ENCODE assay signal across 28 cellular contexts in genomic region chr7:157863906-157864810, GRCh38.
"Had no signal": no experiment of that assay in that cellular context is flagged by ENCODE, and none has a peak within 500 bp of the region (broad histone marks: within the 10 kb centered on the region; RNA-seq: fewer than 3 reads in every experiment).

No MANE protein-coding gene starts in this region.

- H3K4me1 Mint-ChIP-seq: stimulated activated effector memory CD8-positive, alpha-beta T cell treated with anti-CD3 and anti-CD28 coated beads, Interleukin-12 subunit alpha, Interleukin-12 subunit beta, amount 100 ng/mL, for 72 hours had no signal

- H3K27ac Mint-ChIP-seq: activated CD8-positive, alpha-beta T cell treated with anti-CD3 and anti-CD28 coated beads for 36 hours; activated naive CD8-positive, alpha-beta T cell; activated T-helper 2 cell treated with anti-CD3 and anti-CD28 coated beads, Interferon-gamma antibody, Interleukin-2, Interleukin-4, amounts not matched to agents 10 μg/mL and 5 μg/mL and 100 μg/mL, durations not matched to agents 14 hours and 24 hours and 36 hours; natural killer cell treated with Interleukin-12 subunit alpha and Interleukin-12 subunit beta and Interleukin-15 and Interleukin-18, amount 100 ng/mL, for 72 hours; progenitor cell of endocrine pancreas; stimulated activated effector memory CD8-positive, alpha-beta T cell treated with anti-CD3 and anti-CD28 coated beads, Interleukin-12 subunit alpha, Interleukin-12 subunit beta, amount 100 ng/mL, for 72 hours; stimulated activated naive CD8-positive, alpha-beta T cell treated with anti-CD3 and anti-CD28 coated beads, Interleukin-15, Interleukin-2, amounts not matched to agents 100 ng/mL and 50 ng/mL, for 24 hours had no signal

- H3K36me3 ChIP-seq: adrenal gland, ovary, right lobe of liver, thoracic aorta, uterus, WERI-Rb-1 had no signal

- DNase-seq: activated CD4-positive, alpha-beta T cell treated with anti-CD3 and anti-CD28 coated beads, Interleukin-2, amount 50 U/mL, for 1 hour; activated CD8-positive, alpha-beta T cell treated with anti-CD3 and anti-CD28 coated beads for 36 hours; activated T-cell treated with anti-CD3 and anti-CD28 coated beads, Interleukin-2, amount 50 U/mL, for 48 hours; adrenal gland; body of pancreas; cerebellar nuclear complex; effector memory CD4-positive, alpha-beta T cell; left cardiac atrium; left ventricle myocardium superior; mucosa of descending colon; ovary; right lobe of liver; stimulated activated CD4-positive, alpha-beta T cell treated with anti-CD3 and anti-CD28 coated beads, Interleukin-4, amount 100 ng/mL, for 24 hours; trophoblast cell; uterus; WERI-Rb-1 had no signal

- H3K4me3 Mint-ChIP-seq: activated CD8-positive, alpha-beta T cell treated with anti-CD3 and anti-CD28 coated beads for 36 hours; activated naive CD8-positive, alpha-beta T cell; natural killer cell treated with Interleukin-12 subunit alpha and Interleukin-12 subunit beta and Interleukin-15 and Interleukin-18, amount 100 ng/mL, for 72 hours; stimulated activated effector memory CD8-positive, alpha-beta T cell treated with anti-CD3 and anti-CD28 coated beads, Interleukin-12 subunit alpha, Interleukin-12 subunit beta, amount 100 ng/mL, for 72 hours; stimulated activated naive CD8-positive, alpha-beta T cell treated with anti-CD3 and anti-CD28 coated beads, Interleukin-15, Interleukin-2, amounts not matched to agents 100 ng/mL and 50 ng/mL, for 24 hours had no signal

- H3K9me3 ChIP-seq: adrenal gland, body of pancreas, neutrophil, ovary, right lobe of liver, thoracic aorta, uterus had no signal

- H3K4me3 ChIP-seq: adrenal gland, body of pancreas, coronary artery, dorsolateral prefrontal cortex, mucosa of descending colon, ovary, right lobe of liver, skin epidermis, thoracic aorta, uterus had no signal

- H3K4me1 ChIP-seq: adrenal gland, body of pancreas, right lobe of liver, uterus had no signal

- H3K27me3 Mint-ChIP-seq: activated CD8-positive, alpha-beta T cell treated with anti-CD3 and anti-CD28 coated beads for 36 hours; activated naive CD8-positive, alpha-beta T cell; natural killer cell treated with Interleukin-12 subunit alpha and Interleukin-12 subunit beta and Interleukin-15 and Interleukin-18, amount 100 ng/mL, for 72 hours; stimulated activated naive CD8-positive, alpha-beta T cell treated with anti-CD3 and anti-CD28 coated beads, Interleukin-15, Interleukin-2, amounts not matched to agents 100 ng/mL and 50 ng/mL, for 24 hours had no signal

- ATAC-seq: activated CD4-positive, CD25-positive, alpha-beta regulatory T cell treated with anti-CD3 and anti-CD28 coated beads, Interleukin-2, amount 50 U/mL, for 24 hours; activated CD8-positive, alpha-beta T cell treated with anti-CD3 and anti-CD28 coated beads for 36 hours; body of pancreas; left cardiac atrium; left ventricle myocardium superior; mucosa of descending colon; right lobe of liver; stimulated activated effector memory CD8-positive, alpha-beta T cell treated with anti-CD3 and anti-CD28 coated beads, Interleukin-12 subunit alpha, Interleukin-12 subunit beta, amount 100 ng/mL, for 72 hours had no signal

- H3K36me3 Mint-ChIP-seq: activated naive CD8-positive, alpha-beta T cell; natural killer cell treated with Interleukin-12 subunit alpha and Interleukin-12 subunit beta and Interleukin-15 and Interleukin-18, amount 100 ng/mL, for 72 hours; stimulated activated effector memory CD8-positive, alpha-beta T cell treated with anti-CD3 and anti-CD28 coated beads, Interleukin-12 subunit alpha, Interleukin-12 subunit beta, amount 100 ng/mL, for 72 hours had no signal

- H3K27me3 ChIP-seq: adrenal gland, body of pancreas, dorsolateral prefrontal cortex, neutrophil, ovary, right lobe of liver, uterus had no signal

- H3K9me3 Mint-ChIP-seq: activated CD8-positive, alpha-beta T cell treated with anti-CD3 and anti-CD28 coated beads for 36 hours; activated T-helper 2 cell treated with anti-CD3 and anti-CD28 coated beads, Interferon-gamma antibody, Interleukin-2, Interleukin-4, amounts not matched to agents 10 μg/mL and 5 μg/mL and 100 μg/mL, durations not matched to agents 14 hours and 24 hours and 36 hours; natural killer cell treated with Interleukin-12 subunit alpha and Interleukin-12 subunit beta and Interleukin-15 and Interleukin-18, amount 100 ng/mL, for 72 hours; stimulated activated effector memory CD8-positive, alpha-beta T cell treated with anti-CD3 and anti-CD28 coated beads, Interleukin-12 subunit alpha, Interleukin-12 subunit beta, amount 100 ng/mL, for 72 hours; stimulated activated naive CD8-positive, alpha-beta T cell treated with anti-CD3 and anti-CD28 coated beads, Interleukin-15, Interleukin-2, amounts not matched to agents 100 ng/mL and 50 ng/mL, for 24 hours had no signal

- H3K27ac ChIP-seq: adrenal gland, body of pancreas, coronary artery, dorsolateral prefrontal cortex, neutrophil, ovary, right lobe of liver, skin epidermis, thoracic aorta, uterus, WERI-Rb-1 had no signal
